Comparison of ENCODE assay signal across 2 cellular contexts in genomic region chr2:48039209-48039990, GRCh38.
TF ChIP-seq lines count a peak whose summit lies in the region.

No MANE protein-coding gene starts in this region.

TF ChIP-seq in HEK293, 187 proteins besides CTCF, POLR2A, EP300 and RAD21:
- no peak for TF ChIP-seq ZNF280C (tag by site-specific recombination; IDR thresholded peaks at IDR 0.05)
- peak; percentile 83 for TF ChIP-seq PRDM1 (tag by site-specific recombination; IDR thresholded peaks at IDR 0.05)
- no peak for TF ChIP-seq ZNF596 (tag by site-specific recombination; IDR thresholded peaks at IDR 0.05)
- peak; percentile 80 for TF ChIP-seq ZNF366 (tag by site-specific recombination; conservative IDR thresholded peaks at IDR 0.05)

TF ChIP-seq in K562, 482 proteins besides CTCF, POLR2A, EP300 and RAD21 (continued from another document):
- no peak for TF ChIP-seq ZNF134 (CRISPR knock-in tag; conservative IDR thresholded peaks at IDR 0.05)
- TF ChIP-seq NCOA2 (IDR thresholded peaks at IDR 0.05; ENCODE audit: partially characterized antibody in 2 of 2): peak in 1 of 2 experiments; percentile 19
